In the genomic region with DNA sequence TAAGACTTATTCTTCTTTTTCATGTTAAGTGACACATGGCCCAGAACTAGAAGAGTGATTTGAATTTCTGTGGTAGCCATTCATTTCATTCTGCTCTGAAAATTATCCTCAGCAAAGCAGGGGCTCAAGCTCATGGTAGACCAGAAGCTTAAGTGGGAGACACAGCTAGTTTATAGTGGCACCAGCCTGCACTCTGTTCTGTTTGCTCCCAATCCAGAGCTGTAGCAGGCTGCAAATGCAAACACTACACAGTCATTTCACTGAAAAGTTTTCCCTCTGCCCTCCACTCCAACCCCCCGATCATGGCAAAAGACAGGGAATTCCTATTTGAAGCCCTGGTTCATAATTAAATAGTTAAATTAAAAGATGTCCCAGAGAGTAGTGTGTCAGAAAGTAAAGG, we compare ENCODE assay signal across 33 cellular contexts. TPM values are rescaled to one million over a fixed set of nuclear protein-coding genes. Genes with fewer than 3 reads are reported as not detected.
"Had no signal": no experiment of that assay in that cellular context is flagged by ENCODE, and none has a peak within 500 bp of the region (broad histone marks: within the 10 kb centered on the region; RNA-seq: fewer than 3 reads in every experiment).

No MANE protein-coding gene starts in this region.

- ATAC-seq: effector memory CD8-positive, alpha-beta T cell; esophagus mucosa; gastrocnemius medialis; heart right ventricle; left cardiac atrium; left lung; left ventricle myocardium superior; lower lobe of right lung; mucosa of descending colon had no signal

- H3K4me1 ChIP-seq: esophagus squamous epithelium, gastrocnemius medialis, heart right ventricle, left lung, lower lobe of right lung had no signal

- H3K27ac Mint-ChIP-seq: effector memory CD8-positive, alpha-beta T cell; endodermal cell; mesothelial cell of epicardium had no signal

- H3K9me3 ChIP-seq: esophagus squamous epithelium, gastrocnemius medialis, heart right ventricle, left lung, lower lobe of right lung, mucosa of descending colon had no signal

- H3K36me3 Mint-ChIP-seq: mesothelial cell of epicardium had no signal

- H3K4me1 Mint-ChIP-seq: mesothelial cell of epicardium had no signal

- H3K27me3 ChIP-seq: dorsolateral prefrontal cortex, esophagus squamous epithelium, gastrocnemius medialis, heart right ventricle, left lung had no signal

- H3K4me3 ChIP-seq: coronary artery, dorsolateral prefrontal cortex, esophagus squamous epithelium, gastrocnemius medialis, heart right ventricle, left lung, lower lobe of right lung, mucosa of descending colon had no signal

- H3K4me3 Mint-ChIP-seq: effector memory CD8-positive, alpha-beta T cell; endodermal cell; mesothelial cell of epicardium had no signal

- H3K36me3 ChIP-seq: esophagus squamous epithelium, gastrocnemius medialis, left lung, lower lobe of right lung had no signal

- FAIRE-seq: colon, endometrium, islet of Langerhans, keratinocyte had no signal

- DNase-seq: dermis blood vessel endothelial cell; dorsolateral prefrontal cortex; effector CD8-positive, alpha-beta T cell; effector memory CD8-positive, alpha-beta T cell; erythroblast; esophagus squamous epithelium; foreskin fibroblast; foreskin melanocyte; gastrocnemius medialis; glutamatergic neuron; heart right ventricle; hippocampal formation; left cardiac atrium; left lung; left ventricle myocardium superior; lower lobe of right lung; mesenchymal stem cell; mucosa of descending colon had no signal

- H3K27ac ChIP-seq: coronary artery, dorsolateral prefrontal cortex, epithelial cell of prostate, esophagus squamous epithelium, gastrocnemius medialis, heart right ventricle, left lung, lower lobe of right lung had no signal

- H3K9me3 Mint-ChIP-seq: effector memory CD8-positive, alpha-beta T cell; endodermal cell; mesothelial cell of epicardium had no signal

RNA-seq across cellular contexts. Expression of a gene that starts 43.3 kb away (rescaled TPM):
- total RNA-seq: endodermal cell, glomerular endothelial cell, kidney epithelial cell, lung microvascular endothelial cell, mesothelial cell of epicardium, myocyte had no signal
- polyA plus RNA-seq: keratinocyte had no signal

RNA-seq across cellular contexts. Expression of a gene that starts 52.0 kb away (rescaled TPM):
- total RNA-seq: dermis blood vessel endothelial cell, dorsolateral prefrontal cortex, endodermal cell, esophagus mucosa, esophagus squamous epithelium, gastrocnemius medialis, glomerular endothelial cell, heart right ventricle, kidney epithelial cell, left cardiac atrium, left lung, left ventricle myocardium superior, lower leg skin, lower lobe of right lung, lung microvascular endothelial cell, mesenteric fat pad, mesothelial cell of epicardium, myocyte had no signal
- polyA plus RNA-seq: heart right ventricle, keratinocyte had no signal
